In genomic region chr13:98533912-98534311, GRCh38 we compare ENCODE assay signal across 2 cellular contexts.
TF ChIP-seq lines count a peak whose summit lies in the region.

No MANE protein-coding gene starts in this region.

TF ChIP-seq in HEK293, 187 proteins besides CTCF, POLR2A, EP300 and RAD21:
- TF ChIP-seq KLF1 (tag by site-specific recombination; IDR thresholded peaks at IDR 0.05) (0 out of 2 replicates have a peak, but pooled peaks have one; percentile 23), ZNF585B (tag by site-specific recombination; IDR thresholded peaks at IDR 0.05) (no peak), ZNF223 (tag by site-specific recombination; IDR thresholded peaks at IDR 0.05) (no peak), ZNF404 (tag by site-specific recombination; IDR thresholded peaks at IDR 0.05) (no peak), ZIC2 (tag by site-specific recombination; IDR thresholded peaks at IDR 0.05) (peak; percentile 91), ZNF596 (tag by site-specific recombination; IDR thresholded peaks at IDR 0.05) (no peak)
- TF ChIP-seq, protein P1, sequence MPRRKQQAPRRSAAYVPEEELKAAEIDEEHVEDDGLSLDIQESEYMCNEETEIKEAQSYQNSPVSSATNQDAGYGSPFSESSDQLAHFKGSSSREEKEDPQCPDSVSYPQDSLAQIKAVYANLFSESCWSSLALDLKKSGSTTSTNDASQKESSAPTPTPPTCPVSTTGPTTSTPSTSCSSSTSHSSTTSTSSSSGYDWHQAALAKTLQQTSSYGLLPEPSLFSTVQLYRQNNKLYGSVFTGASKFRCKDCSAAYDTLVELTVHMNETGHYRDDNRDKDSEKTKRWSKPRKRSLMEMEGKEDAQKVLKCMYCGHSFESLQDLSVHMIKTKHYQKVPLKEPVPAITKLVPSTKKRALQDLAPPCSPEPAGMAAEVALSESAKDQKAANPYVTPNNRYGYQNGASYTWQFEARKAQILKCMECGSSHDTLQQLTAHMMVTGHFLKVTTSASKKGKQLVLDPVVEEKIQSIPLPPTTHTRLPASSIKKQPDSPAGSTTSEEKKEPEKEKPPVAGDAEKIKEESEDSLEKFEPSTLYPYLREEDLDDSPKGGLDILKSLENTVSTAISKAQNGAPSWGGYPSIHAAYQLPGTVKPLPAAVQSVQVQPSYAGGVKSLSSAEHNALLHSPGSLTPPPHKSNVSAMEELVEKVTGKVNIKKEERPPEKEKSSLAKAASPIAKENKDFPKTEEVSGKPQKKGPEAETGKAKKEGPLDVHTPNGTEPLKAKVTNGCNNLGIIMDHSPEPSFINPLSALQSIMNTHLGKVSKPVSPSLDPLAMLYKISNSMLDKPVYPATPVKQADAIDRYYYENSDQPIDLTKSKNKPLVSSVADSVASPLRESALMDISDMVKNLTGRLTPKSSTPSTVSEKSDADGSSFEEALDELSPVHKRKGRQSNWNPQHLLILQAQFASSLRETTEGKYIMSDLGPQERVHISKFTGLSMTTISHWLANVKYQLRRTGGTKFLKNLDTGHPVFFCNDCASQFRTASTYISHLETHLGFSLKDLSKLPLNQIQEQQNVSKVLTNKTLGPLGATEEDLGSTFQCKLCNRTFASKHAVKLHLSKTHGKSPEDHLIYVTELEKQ (tag by site-specific recombination; IDR thresholded peaks at IDR 0.05; ENCODE audit: borderline replicate concordance), result no peak

TF ChIP-seq in H1, 55 proteins besides CTCF, POLR2A, EP300 and RAD21:
- TF ChIP-seq, protein P2, sequence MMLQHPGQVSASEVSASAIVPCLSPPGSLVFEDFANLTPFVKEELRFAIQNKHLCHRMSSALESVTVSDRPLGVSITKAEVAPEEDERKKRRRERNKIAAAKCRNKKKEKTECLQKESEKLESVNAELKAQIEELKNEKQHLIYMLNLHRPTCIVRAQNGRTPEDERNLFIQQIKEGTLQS (IDR thresholded peaks at IDR 0.05; ENCODE audit: insufficient read depth, low read depth, low read length), result no peak
- TF ChIP-seq SIX5 (IDR thresholded peaks at IDR 0.05; ENCODE audit: low read depth, low read length) (no peak), CEBPB (IDR thresholded peaks at IDR 0.05; ENCODE audit: low read depth, low read length) (no peak), POLR2AphosphoS5 (IDR thresholded peaks at IDR 0.05; ENCODE audit: low read depth, low read length) (no peak), JUN (IDR thresholded peaks at IDR 0.05; ENCODE audit: low read depth, low read length) (no peak), JUND (IDR thresholded peaks at IDR 0.05; ENCODE audit: low read length) (no peak), SP4 (IDR thresholded peaks at IDR 0.05; ENCODE audit: low read length) (no peak)
